Comparison of ENCODE assay signal across 2 cellular contexts in the genomic region with DNA sequence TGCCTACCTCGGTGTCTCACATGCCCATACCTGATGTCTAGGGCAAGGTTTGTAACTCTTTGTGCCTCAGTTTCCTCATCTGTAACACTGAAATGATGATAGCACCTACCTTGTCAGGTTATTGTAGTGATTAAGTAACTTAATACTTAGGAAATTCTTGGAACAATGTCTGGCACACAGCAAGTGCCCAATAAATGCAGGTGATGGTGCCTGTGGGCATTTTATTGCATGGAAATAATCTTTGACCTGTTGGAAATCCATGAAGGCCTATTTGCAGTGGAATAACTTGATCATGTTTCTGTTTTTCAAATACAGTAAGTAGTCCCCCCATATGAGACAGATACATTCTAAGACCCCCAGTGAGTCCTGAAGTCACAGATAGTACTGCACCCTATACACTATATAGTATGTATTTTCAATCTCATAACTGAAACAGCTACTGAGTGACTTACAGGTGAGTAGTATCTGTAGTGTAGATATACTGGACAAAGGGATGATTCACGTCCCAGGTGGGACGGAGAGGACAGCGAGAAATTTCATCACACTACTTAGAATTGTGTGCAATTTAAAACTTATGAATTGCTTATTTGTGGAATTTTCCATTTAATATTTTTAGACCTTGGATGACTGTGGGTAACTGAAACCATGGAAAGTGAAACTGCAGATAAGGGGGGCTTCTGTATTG.
TF ChIP-seq lines count a peak whose summit lies in the region.

No MANE protein-coding gene starts in this region.

TF ChIP-seq in HCT116, 20 proteins besides CTCF, POLR2A, EP300 and RAD21:
- TF ChIP-seq ZFX (IDR thresholded peaks at IDR 0.05) (no peak), CBX3 (IDR thresholded peaks at IDR 0.05; ENCODE audit: low read depth) (no peak), TCF7L2 (IDR thresholded peaks at IDR 0.05; ENCODE audit: borderline replicate concordance, extremely low read depth, insufficient read depth, insufficient read length) (no peak), EZH2phosphoT487 (IDR thresholded peaks at IDR 0.05; ENCODE audit: borderline replicate concordance) (no peak)

TF ChIP-seq in GM12878, 131 proteins besides CTCF, POLR2A, EP300 and RAD21:
- TF ChIP-seq, protein P1, sequence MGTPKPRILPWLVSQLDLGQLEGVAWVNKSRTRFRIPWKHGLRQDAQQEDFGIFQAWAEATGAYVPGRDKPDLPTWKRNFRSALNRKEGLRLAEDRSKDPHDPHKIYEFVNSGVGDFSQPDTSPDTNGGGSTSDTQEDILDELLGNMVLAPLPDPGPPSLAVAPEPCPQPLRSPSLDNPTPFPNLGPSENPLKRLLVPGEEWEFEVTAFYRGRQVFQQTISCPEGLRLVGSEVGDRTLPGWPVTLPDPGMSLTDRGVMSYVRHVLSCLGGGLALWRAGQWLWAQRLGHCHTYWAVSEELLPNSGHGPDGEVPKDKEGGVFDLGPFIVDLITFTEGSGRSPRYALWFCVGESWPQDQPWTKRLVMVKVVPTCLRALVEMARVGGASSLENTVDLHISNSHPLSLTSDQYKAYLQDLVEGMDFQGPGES (IDR thresholded peaks at IDR 0.05) = no peak
- TF ChIP-seq CEBPZ (IDR thresholded peaks at IDR 0.05; ENCODE audit: low read depth, low read length) (no peak), KAT2A (conservative IDR thresholded peaks at IDR 0.05; ENCODE audit: control insufficient read depth, low read depth, low read length) (no peak), ZSCAN29 (IDR thresholded peaks at IDR 0.05) (no peak), RUNX3 (IDR thresholded peaks at IDR 0.05; ENCODE audit: low read length) (no peak), NKRF (conservative IDR thresholded peaks at IDR 0.05) (no peak), ZBED1 (IDR thresholded peaks at IDR 0.05; ENCODE audit: borderline replicate concordance) (no peak)
